ENCODE assay signal across 18 cellular contexts in genomic region chr1:245677446-245678240, GRCh38.
DNase-seq lines count a peak whose midpoint lies in the region; ATAC-seq and TF ChIP-seq lines count a peak whose summit lies in the region.
"Had no signal": no experiment of that assay in that cellular context is flagged by ENCODE, and none has a peak within 500 bp of the region (broad histone marks: within the 10 kb centered on the region; RNA-seq: fewer than 3 reads in every experiment).

No MANE protein-coding gene starts in this region.

- no peaks in the 10 kb centered on the region for H3K9me3 Mint-ChIP-seq in endodermal cell
- peaks cover 2% of the 10 kb centered on the region for H3K9me3 Mint-ChIP-seq in neural progenitor cell
- H3K9me3 Mint-ChIP-seq: CD8-positive, alpha-beta T cell had no signal

- H3K4me1 Mint-ChIP-seq in endodermal cell (peaks cover 1% of the 10 kb centered on the region), neural progenitor cell (peaks cover 40% of the 10 kb centered on the region)

- TF ChIP-seq EP300 in gastroesophageal sphincter (IDR thresholded peaks at IDR 0.05), result no peak

- H3K4me1 ChIP-seq in Karpas-422 (ENCODE audit: low read length) (peaks cover 88% of the 10 kb centered on the region), endodermal cell (ENCODE audit: control insufficient read depth, insufficient read depth, low read length) (no peaks in the 10 kb centered on the region), neural progenitor cell (peaks cover 6% of the 10 kb centered on the region), gastroesophageal sphincter (no peaks in the 10 kb centered on the region)
- H3K4me1 ChIP-seq: Peyer's patch had no signal

- H4K20me1 ChIP-seq in Karpas-422 (ENCODE audit: insufficient read depth, low read depth, low read length) (no peaks in the 10 kb centered on the region), neural progenitor cell (ENCODE audit: low read depth) (no peaks in the 10 kb centered on the region)

- no peaks in the 10 kb centered on the region for H3K27me3 ChIP-seq in Karpas-422 (ENCODE audit: low read length)
- H3K27me3 ChIP-seq in endodermal cell (ENCODE audit: control insufficient read depth, insufficient read depth, low read length, poor library complexity, severe bottlenecking), result no peaks in the 10 kb centered on the region
- no peaks in the 10 kb centered on the region for H3K27me3 ChIP-seq in neural progenitor cell
- H3K27me3 ChIP-seq in gastroesophageal sphincter, result no peaks in the 10 kb centered on the region
- H3K27me3 ChIP-seq: Peyer's patch had no signal

- H3K9ac ChIP-seq in Karpas-422 (ENCODE audit: low read length) (peak overlapping the region; percentile 17; the same call in 1 of the 2 replicates), endodermal cell (ENCODE audit: extremely low read depth, low read length, poor library complexity, severe bottlenecking) (no peak overlapping the region), neural progenitor cell (no peak overlapping the region)

- DNase-seq in EH (ENCODE audit: low read depth), result peak; percentile 66
- DNase-seq in Karpas-422, result no peak
- peak; percentile 37 for DNase-seq in endodermal cell
- no peak for DNase-seq in neural progenitor cell (ENCODE audit: low spot score)
- DNase-seq in activated CD8-positive, alpha-beta memory T cell treated with anti-CD3 and anti-CD28 coated beads for 24 hours, result no peak
- no peak for DNase-seq in dedifferentiated amniotic fluid mesenchymal stem cell (ENCODE audit: extremely low spot score)
- DNase-seq: DMS79 treated with DMSO at 0.1 percent for 48 hours, GOT3, NCI-H1417, NCI-H2029, NCI-H2171 treated with DMSO at 0.1 percent for 48 hours, NCI-H510A treated with DMSO at 0.1 percent for 48 hours, SHP77 had no signal

- peaks cover 12% of the 10 kb centered on the region for H3K36me3 Mint-ChIP-seq in endodermal cell (ENCODE audit: low read depth)
- no peaks in the 10 kb centered on the region for H3K36me3 Mint-ChIP-seq in neural progenitor cell
- H3K36me3 Mint-ChIP-seq: CD8-positive, alpha-beta T cell had no signal

- H3K36me3 ChIP-seq in Karpas-422 (ENCODE audit: insufficient read depth, low read length) (peaks cover 3% of the 10 kb centered on the region; the same call in 1 of the 2 replicates), endodermal cell (ENCODE audit: control insufficient read depth, insufficient read depth, low read length) (no peaks in the 10 kb centered on the region), neural progenitor cell (no peaks in the 10 kb centered on the region), gastroesophageal sphincter (no peaks in the 10 kb centered on the region)
- H3K36me3 ChIP-seq: Peyer's patch had no signal

- no peaks in the 10 kb centered on the region for H3K9me3 ChIP-seq in Karpas-422 (ENCODE audit: low read length)
- H3K9me3 ChIP-seq in endodermal cell (ENCODE audit: control insufficient read depth, low read length), result no peaks in the 10 kb centered on the region
- no peaks in the 10 kb centered on the region for H3K9me3 ChIP-seq in neural progenitor cell (ENCODE audit: low read depth)
- H3K9me3 ChIP-seq in gastroesophageal sphincter, result no peaks in the 10 kb centered on the region
- H3K9me3 ChIP-seq: Peyer's patch had no signal

- no peak for ATAC-seq in gastroesophageal sphincter
- no peak for ATAC-seq in HG03108 (IDR thresholded peaks at IDR 0.05; ENCODE audit: unreplicated experiment)
- ATAC-seq: CD8-positive, alpha-beta T cell had no signal

- no peak overlapping the region for H3K4me3 ChIP-seq in Karpas-422 (ENCODE audit: low read length)
- no peak overlapping the region for H3K4me3 ChIP-seq in endodermal cell (ENCODE audit: low read length)
- H3K4me3 ChIP-seq in neural progenitor cell, result no peak overlapping the region
- no peak overlapping the region for H3K4me3 ChIP-seq in gastroesophageal sphincter
- H3K4me3 ChIP-seq: Peyer's patch had no signal

- no peaks in the 10 kb centered on the region for H3F3A ChIP-seq in neural progenitor cell (ENCODE audit: low read depth)

- H3K4me2 ChIP-seq in Karpas-422 (ENCODE audit: low read depth, low read length, poor library complexity, severe bottlenecking) (peak overlapping the region; percentile 1), neural progenitor cell (no peak overlapping the region)

- H3K79me2 ChIP-seq in Karpas-422 (ENCODE audit: low read length) (0 out of 2 replicates have a peak, but pooled peaks cover under 1% of the 10 kb centered on the region), neural progenitor cell (ENCODE audit: low read depth) (no peaks in the 10 kb centered on the region)

- H3K27me3 Mint-ChIP-seq in endodermal cell (ENCODE audit: insufficient read depth), result no peaks in the 10 kb centered on the region
- peaks cover 3% of the 10 kb centered on the region for H3K27me3 Mint-ChIP-seq in neural progenitor cell (ENCODE audit: insufficient read depth, low read depth)
- H3K27me3 Mint-ChIP-seq: B cell had no signal

- H3K4me3 Mint-ChIP-seq in endodermal cell (no peak overlapping the region), neural progenitor cell (no peak overlapping the region)
- H3K4me3 Mint-ChIP-seq: B cell; CD8-positive, alpha-beta T cell had no signal

- H3K27ac ChIP-seq in Karpas-422 (ENCODE audit: low read length) (peak overlapping the region; percentile 100), endodermal cell (ENCODE audit: low read depth, low read length) (no peak overlapping the region), neural progenitor cell (no peak overlapping the region), gastroesophageal sphincter (no peak overlapping the region)
- H3K27ac ChIP-seq: Peyer's patch had no signal

- no peak overlapping the region for H3K27ac Mint-ChIP-seq in endodermal cell
- H3K27ac Mint-ChIP-seq in neural progenitor cell, result peak overlapping the region; percentile 81
- H3K27ac Mint-ChIP-seq: B cell; CD8-positive, alpha-beta T cell had no signal

- 88 to 93% methylated on average over 3 to 9 of the region's 9 CpGs for WGBS in endodermal cell (ENCODE audit: insufficient coverage in 1 of 2, insufficient read length in 1 of 2), 2 experiments
- WGBS in gastroesophageal sphincter (ENCODE audit: low coverage in 1 of 2), 2 donors, result 77 to 95% methylated on average over 4 to 9 of the region's 9 CpGs

- no peaks in the 10 kb centered on the region for H3K9me2 ChIP-seq in Karpas-422 (replicated peaks; ENCODE audit: insufficient read depth, low read length)

- H2AFZ ChIP-seq in Karpas-422 (ENCODE audit: low read length) (no peak overlapping the region), neural progenitor cell (replicated peaks) (no peak overlapping the region)

- no peak for TF ChIP-seq POLR2A in gastroesophageal sphincter (IDR thresholded peaks at IDR 0.05)

- peak; percentile 32 for TF ChIP-seq CTCF in endodermal cell (conservative IDR thresholded peaks at IDR 0.05)
- TF ChIP-seq CTCF in neural progenitor cell (IDR thresholded peaks at IDR 0.05), result no peak
- no peak for TF ChIP-seq CTCF in gastroesophageal sphincter (IDR thresholded peaks at IDR 0.05)

Comparison
In these comparisons a context has a peak if more than half of its experiments do, and no peak if none do; other contexts are left out.
1. DNase-seq: peak in EH (single experiment) and endodermal cell (single experiment); none in Karpas-422 (single experiment), neural progenitor cell (single experiment), activated CD8-positive, alpha-beta memory T cell treated with anti-CD3 and anti-CD28 coated beads for 24 hours (single experiment) and dedifferentiated amniotic fluid mesenchymal stem cell (single experiment).